ENCODE assay signal across 17 cellular contexts in the genomic region with DNA sequence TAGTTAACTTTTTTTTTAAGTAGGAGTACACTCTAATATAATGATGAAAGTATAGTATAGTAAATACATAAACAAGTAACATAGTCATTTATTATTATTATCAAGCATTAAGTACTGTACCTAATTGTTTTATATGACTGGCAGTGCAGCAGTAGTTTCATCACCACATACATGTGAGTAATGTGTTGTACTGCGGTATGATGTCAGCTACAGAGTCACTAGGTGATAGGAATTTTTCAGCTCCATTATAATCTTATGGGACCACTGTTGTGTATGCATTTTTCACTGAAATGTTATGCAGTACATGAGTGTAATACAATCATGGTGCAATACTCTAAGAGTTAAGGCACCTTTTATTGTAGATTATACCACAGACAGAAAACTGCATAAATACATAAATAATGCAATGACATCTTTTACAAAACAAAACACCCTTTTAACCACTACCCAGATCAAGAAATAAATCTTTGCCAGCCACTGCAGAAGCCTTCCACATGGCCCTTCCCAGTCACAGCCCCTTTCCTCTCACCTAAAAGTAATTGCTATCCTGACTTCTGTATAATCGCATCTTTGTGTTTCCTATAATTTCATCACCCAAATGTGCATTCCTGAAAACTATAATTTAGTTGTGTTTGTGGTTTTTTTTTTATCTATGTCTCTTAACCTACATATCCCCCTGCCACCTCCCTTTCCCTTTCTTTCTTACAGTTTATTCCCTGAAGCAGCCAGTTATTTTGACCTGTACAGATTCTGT.
"Had no signal": no experiment of that assay in that cellular context is flagged by ENCODE, and none has a peak within 500 bp of the region (broad histone marks: within the 10 kb centered on the region; RNA-seq: fewer than 3 reads in every experiment).

No MANE protein-coding gene starts in this region.

- H3K9me3 Mint-ChIP-seq: natural killer cell had no signal

- FAIRE-seq: colon, keratinocyte, urothelium cell line had no signal

- H3K27me3 ChIP-seq: neutrophil, thyroid gland had no signal

- H3K27ac Mint-ChIP-seq: activated naive CD4-positive, alpha-beta T cell treated with anti-CD3 and anti-CD28 coated beads, Interleukin-2, amount 10 ng/mL, durations not matched to agents 7 days and 5 days; natural killer cell; stimulated activated naive B cell treated with anti-CD40 and anti-IgM and Interleukin-4, amounts not matched to agents 10 μg/mL and 1 μg/mL and 100 μg/mL, for 72 hours had no signal

- H3K36me3 ChIP-seq: neutrophil, thyroid gland had no signal

- DNase-seq: activated CD4-positive, alpha-beta T cell treated with anti-CD3 and anti-CD28 coated beads for 1 hour; activated CD4-positive, alpha-beta T cell treated with anti-CD3 and anti-CD28 coated beads, Interleukin-2, amount 50 U/mL, for 4 hours; activated naive CD4-positive, alpha-beta T cell treated with anti-CD3 and anti-CD28 coated beads, Interleukin-2, amount 10 ng/mL, durations not matched to agents 7 days and 5 days; activated T-cell treated with anti-CD3 and anti-CD28 coated beads, Interleukin-2, amount 50 U/mL, for 1 hour; left ventricle myocardium inferior; mesendoderm; natural killer cell; stimulated activated CD4-positive, alpha-beta T cell treated with anti-CD3 and anti-CD28 coated beads, Interleukin-15, amount 100 ng/mL, for 24 hours; stimulated activated CD4-positive, alpha-beta T cell treated with anti-CD3 and anti-CD28 coated beads, Interleukin-4, amount 100 ng/mL, for 1 hour; stimulated activated naive B cell treated with anti-CD40 and anti-IgM and Interleukin-4, amounts not matched to agents 10 μg/mL and 1 μg/mL and 100 μg/mL, for 72 hours; T-helper 1 cell; T1000; thyroid gland had no signal

- H3K27me3 Mint-ChIP-seq: activated naive CD4-positive, alpha-beta T cell treated with anti-CD3 and anti-CD28 coated beads, Interleukin-2, amount 10 ng/mL, durations not matched to agents 7 days and 5 days; stimulated activated naive B cell treated with anti-CD40 and anti-IgM and Interleukin-4, amounts not matched to agents 10 μg/mL and 1 μg/mL and 100 μg/mL, for 72 hours had no signal

- H3K4me3 Mint-ChIP-seq: activated naive CD4-positive, alpha-beta T cell treated with anti-CD3 and anti-CD28 coated beads, Interleukin-2, amount 10 ng/mL, durations not matched to agents 7 days and 5 days; natural killer cell; stimulated activated naive B cell treated with anti-CD40 and anti-IgM and Interleukin-4, amounts not matched to agents 10 μg/mL and 1 μg/mL and 100 μg/mL, for 72 hours had no signal

- H3K36me3 Mint-ChIP-seq: natural killer cell had no signal

- H3K4me3 ChIP-seq: left ventricle myocardium inferior, thyroid gland had no signal

- ATAC-seq: natural killer cell; stimulated activated naive B cell treated with anti-CD40 and anti-IgM and Interleukin-4, amounts not matched to agents 10 μg/mL and 1 μg/mL and 100 μg/mL, for 72 hours had no signal
